Comparison of ENCODE assay signal across 13 cellular contexts in the genomic region with DNA sequence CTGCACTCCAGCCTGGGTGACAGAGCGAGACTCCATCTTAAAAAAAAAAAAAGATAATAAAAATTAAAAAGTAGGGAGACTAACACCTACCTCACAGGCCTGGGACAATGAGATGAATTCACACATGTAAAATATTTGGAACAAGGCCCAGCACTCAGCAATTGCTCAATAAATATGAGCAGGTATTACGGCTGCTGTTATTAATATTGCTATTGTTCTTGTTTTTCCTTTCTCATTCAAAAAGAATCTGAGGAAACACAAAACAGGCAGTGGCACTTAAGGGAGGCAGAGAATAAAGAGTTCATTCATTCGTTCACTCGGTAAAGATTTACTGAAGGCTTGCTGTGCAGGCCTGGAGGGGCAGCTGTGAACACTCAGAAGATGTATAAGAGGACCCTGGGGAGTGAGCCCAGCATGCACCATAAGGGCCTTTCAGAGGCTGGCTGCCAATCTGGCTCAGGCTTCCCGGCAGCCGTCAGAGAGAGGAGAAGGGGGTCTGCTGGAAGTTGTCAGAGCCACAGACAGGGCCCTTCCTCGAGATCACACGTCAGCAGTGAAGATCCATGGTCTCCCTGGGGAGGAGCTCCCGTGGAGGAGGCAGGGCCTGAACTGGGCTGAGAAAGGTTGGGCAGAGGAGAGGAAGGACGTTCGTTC. TPM values are rescaled to one million over a fixed set of nuclear protein-coding genes. Genes with fewer than 3 reads are reported as not detected.
DNase-seq lines count a peak whose midpoint lies in the region; ATAC-seq and TF ChIP-seq lines count a peak whose summit lies in the region.
"Had no signal": no experiment of that assay in that cellular context is flagged by ENCODE, and none has a peak within 500 bp of the region (broad histone marks: within the 10 kb centered on the region; RNA-seq: fewer than 3 reads in every experiment).

No MANE protein-coding gene starts in this region.

- H3K4me1 ChIP-seq in endodermal cell (ENCODE audit: control insufficient read depth, insufficient read depth, low read length) = no peaks in the 10 kb centered on the region
- H3K4me1 ChIP-seq: ascending aorta, upper lobe of right lung had no signal

- ATAC-seq in activated naive CD8-positive, alpha-beta T cell treated with anti-CD3 and anti-CD28 coated beads, Interleukin-2, amount 10 ng/mL, durations not matched to agents 7 days and 5 days (ENCODE audit: low read depth) = no peak
- no peak for ATAC-seq in activated naive CD8-positive, alpha-beta T cell treated with anti-CD3 and anti-CD28 coated beads, Interleukin-2, amount 50 U/mL, for 24 hours
- ATAC-seq in HG03439 (IDR thresholded peaks at IDR 0.05; ENCODE audit: unreplicated experiment) = no peak
- ATAC-seq: upper lobe of right lung had no signal

- no peaks in the 10 kb centered on the region for H3K36me3 ChIP-seq in endodermal cell (ENCODE audit: control insufficient read depth, insufficient read depth, low read length)
- H3K36me3 ChIP-seq: ascending aorta, upper lobe of right lung had no signal

- H3K4me1 Mint-ChIP-seq in activated naive CD8-positive, alpha-beta T cell treated with anti-CD3 and anti-CD28 coated beads, Interleukin-2, amount 10 ng/mL, durations not matched to agents 7 days and 5 days = peaks cover 19% of the 10 kb centered on the region
- peaks cover 24% of the 10 kb centered on the region for H3K4me1 Mint-ChIP-seq in activated naive CD8-positive, alpha-beta T cell treated with anti-CD3 and anti-CD28 coated beads, Interleukin-2, amount 50 U/mL, for 24 hours
- H3K4me1 Mint-ChIP-seq in endodermal cell (peaks cover 18% of the 10 kb centered on the region), type B pancreatic cell (ENCODE audit: unreplicated experiment) (peaks cover 40% of the 10 kb centered on the region)

- H3K9me3 Mint-ChIP-seq in activated naive CD8-positive, alpha-beta T cell treated with anti-CD3 and anti-CD28 coated beads, Interleukin-2, amount 10 ng/mL, durations not matched to agents 7 days and 5 days = no peaks in the 10 kb centered on the region
- H3K9me3 Mint-ChIP-seq in activated naive CD8-positive, alpha-beta T cell treated with anti-CD3 and anti-CD28 coated beads, Interleukin-2, amount 50 U/mL, for 24 hours = peaks cover 4% of the 10 kb centered on the region
- H3K9me3 Mint-ChIP-seq in endodermal cell (no peaks in the 10 kb centered on the region), type B pancreatic cell (no peaks in the 10 kb centered on the region)
- H3K9me3 Mint-ChIP-seq: activated T-cell treated with anti-CD3 and anti-CD28 coated beads, Interleukin-2, amount 50 U/mL, for 24 hours had no signal

- H3K36me3 Mint-ChIP-seq in activated naive CD8-positive, alpha-beta T cell treated with anti-CD3 and anti-CD28 coated beads, Interleukin-2, amount 10 ng/mL, durations not matched to agents 7 days and 5 days = peaks cover 1% of the 10 kb centered on the region
- H3K36me3 Mint-ChIP-seq in activated naive CD8-positive, alpha-beta T cell treated with anti-CD3 and anti-CD28 coated beads, Interleukin-2, amount 50 U/mL, for 24 hours (ENCODE audit: low read depth) = no peaks in the 10 kb centered on the region
- H3K36me3 Mint-ChIP-seq in endodermal cell (ENCODE audit: low read depth) (peaks cover 6% of the 10 kb centered on the region), type B pancreatic cell (no peaks in the 10 kb centered on the region)

- POLR2A ChIA-PET in activated naive CD8-positive, alpha-beta T cell treated with anti-CD3 and anti-CD28 coated beads, Interleukin-2, amount 10 ng/mL, durations not matched to agents 7 days and 5 days (lab: Charles Lee) = no interaction called here

- H3K9me3 ChIP-seq in endodermal cell (ENCODE audit: control insufficient read depth, low read length) = no peaks in the 10 kb centered on the region
- H3K9me3 ChIP-seq: ascending aorta, upper lobe of right lung had no signal

- peak overlapping the region; percentile 50 for H3K27ac ChIP-seq in endodermal cell (ENCODE audit: low read depth, low read length)
- H3K27ac ChIP-seq: ascending aorta, upper lobe of right lung, VCaP had no signal

- 40 to 66% methylated on average over 6 to 10 of the region's 11 CpGs for WGBS in endodermal cell (ENCODE audit: insufficient coverage in 1 of 2, insufficient read length in 1 of 2), 2 experiments

- no peaks in the 10 kb centered on the region for H3K27me3 Mint-ChIP-seq in activated naive CD8-positive, alpha-beta T cell treated with anti-CD3 and anti-CD28 coated beads, Interleukin-2, amount 10 ng/mL, durations not matched to agents 7 days and 5 days
- H3K27me3 Mint-ChIP-seq in activated naive CD8-positive, alpha-beta T cell treated with anti-CD3 and anti-CD28 coated beads, Interleukin-2, amount 50 U/mL, for 24 hours = peaks cover 2% of the 10 kb centered on the region
- H3K27me3 Mint-ChIP-seq in endodermal cell (ENCODE audit: insufficient read depth) (no peaks in the 10 kb centered on the region), type B pancreatic cell (peaks cover 3% of the 10 kb centered on the region)
- H3K27me3 Mint-ChIP-seq: activated T-cell treated with anti-CD3 and anti-CD28 coated beads, Interleukin-2, amount 50 U/mL, for 24 hours had no signal

- H3K27ac Mint-ChIP-seq in activated naive CD8-positive, alpha-beta T cell treated with anti-CD3 and anti-CD28 coated beads, Interleukin-2, amount 10 ng/mL, durations not matched to agents 7 days and 5 days = peak overlapping the region; percentile 14
- H3K27ac Mint-ChIP-seq in activated naive CD8-positive, alpha-beta T cell treated with anti-CD3 and anti-CD28 coated beads, Interleukin-2, amount 50 U/mL, for 24 hours = no peak overlapping the region
- peak overlapping the region; percentile 65 for H3K27ac Mint-ChIP-seq in endodermal cell
- H3K27ac Mint-ChIP-seq in type B pancreatic cell = peak overlapping the region; percentile 17
- H3K27ac Mint-ChIP-seq: activated T-cell treated with anti-CD3 and anti-CD28 coated beads, Interleukin-2, amount 50 U/mL, for 24 hours had no signal

- TF ChIP-seq CTCF in endodermal cell (conservative IDR thresholded peaks at IDR 0.05) = no peak
- TF ChIP-seq CTCF in type B pancreatic cell (conservative IDR thresholded peaks at IDR 0.05) = no peak

- no peak for DNase-seq in activated naive CD8-positive, alpha-beta T cell treated with anti-CD3 and anti-CD28 coated beads, Interleukin-2, amount 10 ng/mL, durations not matched to agents 7 days and 5 days
- DNase-seq in activated naive CD8-positive, alpha-beta T cell treated with anti-CD3 and anti-CD28 coated beads, Interleukin-2, amount 50 U/mL, for 24 hours = no peak
- DNase-seq in NCI-H345 (lab: John Stamatoyannopoulos, UW) (peak; percentile 85), endodermal cell (no peak), type B pancreatic cell (ENCODE audit: extremely low spot score, unreplicated experiment) (no peak), medulla oblongata (ENCODE audit: extremely low spot score) (no peak)
- no peak for DNase-seq in stimulated activated CD4-positive, alpha-beta T cell treated with anti-CD3 and anti-CD28 coated beads, Interleukin-2, amount 100 ng/mL, for 48 hours
- DNase-seq: activated T-cell treated with anti-CD3 and anti-CD28 coated beads, Interleukin-2, amount 50 U/mL, for 24 hours; upper lobe of right lung had no signal

- H3K4me3 Mint-ChIP-seq in activated naive CD8-positive, alpha-beta T cell treated with anti-CD3 and anti-CD28 coated beads, Interleukin-2, amount 10 ng/mL, durations not matched to agents 7 days and 5 days = no peak overlapping the region
- no peak overlapping the region for H3K4me3 Mint-ChIP-seq in activated naive CD8-positive, alpha-beta T cell treated with anti-CD3 and anti-CD28 coated beads, Interleukin-2, amount 50 U/mL, for 24 hours
- H3K4me3 Mint-ChIP-seq in endodermal cell (no peak overlapping the region), type B pancreatic cell (peak overlapping the region; percentile 5)
- H3K4me3 Mint-ChIP-seq: activated T-cell treated with anti-CD3 and anti-CD28 coated beads, Interleukin-2, amount 50 U/mL, for 24 hours; neural crest cell had no signal

- H3K4me3 ChIP-seq in endodermal cell (ENCODE audit: low read length) = no peak overlapping the region
- H3K4me3 ChIP-seq: ascending aorta, upper lobe of right lung had no signal

- no peaks in the 10 kb centered on the region for H3K27me3 ChIP-seq in endodermal cell (ENCODE audit: control insufficient read depth, insufficient read depth, low read length, poor library complexity, severe bottlenecking)
- H3K27me3 ChIP-seq: ascending aorta, upper lobe of right lung had no signal

- H3K9ac ChIP-seq in endodermal cell (ENCODE audit: extremely low read depth, low read length, poor library complexity, severe bottlenecking) = no peak overlapping the region

RNA-seq across cellular contexts. Expression of a gene that starts 51.6 kb away (rescaled TPM):
- 10 to 100 TPM; 77.0 to 87.4 TPM for total RNA-seq in activated naive CD8-positive, alpha-beta T cell treated with anti-CD3 and anti-CD28 coated beads, Interleukin-2, amount 10 ng/mL, durations not matched to agents 7 days and 5 days
- 100 to 1,000 TPM; 113 to 134 TPM for total RNA-seq in endodermal cell
- polyA plus RNA-seq in endodermal cell (2013, experiment 1 of 2) = 27.9 TPM
- polyA plus RNA-seq in endodermal cell (2013, experiment 2 of 2) = 31.8 TPM
- total RNA-seq in type B pancreatic cell (ENCODE audit: low replicate concordance) = 56.5 and 65.1 TPM in 2 replicates
